7 cellular contexts compared by ENCODE assay signal in genomic region chr11:114524122-114524521, GRCh38. TPM values are rescaled to one million over a fixed set of nuclear protein-coding genes. Genes with fewer than 3 reads are reported as not detected.
"Had no signal": no experiment of that assay in that cellular context is flagged by ENCODE, and none has a peak within 500 bp of the region (broad histone marks: within the 10 kb centered on the region; RNA-seq: fewer than 3 reads in every experiment).

No MANE protein-coding gene starts in this region.

- H3K4me3 ChIP-seq: GM23338, K562 had no signal

- H3K27ac Mint-ChIP-seq: GM23338, H9 had no signal

- H3K4me2 ChIP-seq: GM23338 had no signal

- H2AFZ ChIP-seq: GM23338 had no signal

- H3K4me1 Mint-ChIP-seq: GM23338, H9 had no signal

- H3K4me3 Mint-ChIP-seq: GM23338, H9 had no signal

- ATAC-seq: GM23338, K562 had no signal

- DNase-seq: H9, HCEC 1CT, IMR-90 had no signal

RNA-seq across cellular contexts. Expression of gene NXPE1, which starts 35.6 kb away (rescaled TPM):
- total RNA-seq: GM23338, H1, H9, HT-29, IMR-90, K562 had no signal
- polyA plus RNA-seq: GM23338, H1, IMR-90, K562 had no signal
